ENCODE assay signal across 33 cellular contexts in genomic region chr17:79107499-79108231, GRCh38.
"Had no signal": no experiment of that assay in that cellular context is flagged by ENCODE, and none has a peak within 500 bp of the region (broad histone marks: within the 10 kb centered on the region; RNA-seq: fewer than 3 reads in every experiment).

No MANE protein-coding gene starts in this region.

- H3K27ac ChIP-seq: breast epithelium, cardiac muscle cell, coronary artery, WERI-Rb-1 had no signal

- H3K4me1 ChIP-seq: breast epithelium had no signal

- ATAC-seq: activated CD4-positive, alpha-beta T cell treated with anti-CD3 and anti-CD28 coated beads for 36 hours; activated CD8-positive, alpha-beta T cell treated with anti-CD3 and anti-CD28 coated beads for 36 hours; activated T-cell treated with anti-CD3 and anti-CD28 coated beads, Interleukin-2, amount 50 U/mL, for 4 hours; activated T-helper 17 cell treated with anti-CD3 and anti-CD28 coated beads, Interleukin-2, amount 50 U/mL, for 72 hours; esophagus mucosa; T-helper 17 cell had no signal

- H3K36me3 ChIP-seq: breast epithelium, cardiac muscle cell had no signal

- H3K9me3 ChIP-seq: breast epithelium had no signal

- DNase-seq: activated CD4-positive, alpha-beta T cell treated with anti-CD3 and anti-CD28 coated beads for 36 hours; activated CD4-positive, alpha-beta T cell treated with anti-CD3 and anti-CD28 coated beads, Interleukin-2, amount 10 ng/mL, durations not matched to agents 24 days and 14 days; activated CD4-positive, alpha-beta T cell treated with anti-CD3 and anti-CD28 coated beads, Interleukin-2, amount 50 U/mL, for 48 hours; activated CD4-positive, CD25-positive, alpha-beta regulatory T cell; activated CD4-positive, CD25-positive, alpha-beta regulatory T cell treated with anti-CD3 and anti-CD28 coated beads, Interleukin-2, amount 50 U/mL, for 72 hours; activated CD8-positive, alpha-beta memory T cell treated with anti-CD3 and anti-CD28 coated beads for 24 hours; activated CD8-positive, alpha-beta T cell treated with anti-CD3 and anti-CD28 coated beads for 36 hours; activated effector memory CD4-positive, alpha-beta T cell treated with Interleukin-2 at 50 U/mL for 16 hours; activated gamma-delta T cell treated with Interleukin-2 at 50 U/mL for 16 hours; activated naive CD4-positive, alpha-beta T cell treated with anti-CD3 and anti-CD28 coated beads, Interleukin-2, amount 50 U/mL, for 16 hours; activated naive CD4-positive, alpha-beta T cell treated with Interleukin-2 at 50 U/mL for 16 hours; activated T-cell treated with anti-CD3 and anti-CD28 coated beads, Interleukin-2, amount 50 U/mL, for 4 hours; amniotic stem cell; anterior cingulate cortex; central memory CD4-positive, alpha-beta T cell; effector memory CD4-positive, alpha-beta T cell; endodermal cell; foreskin fibroblast; head of caudate nucleus; T-helper 1 cell; T-helper 17 cell; T1000; WERI-Rb-1 had no signal

- H3K36me3 Mint-ChIP-seq: activated naive CD8-positive, alpha-beta T cell; brain had no signal

- H3K4me3 ChIP-seq: breast epithelium, cardiac muscle cell, coronary artery, dorsolateral prefrontal cortex had no signal

- H3K4me3 Mint-ChIP-seq: activated CD4-positive, alpha-beta T cell treated with anti-CD3 and anti-CD28 coated beads for 36 hours; activated CD4-positive, alpha-beta T cell treated with anti-CD3 and anti-CD28 coated beads, Interleukin-2, amount 10 ng/mL, durations not matched to agents 24 days and 14 days; activated CD8-positive, alpha-beta T cell treated with anti-CD3 and anti-CD28 coated beads for 36 hours; activated naive CD8-positive, alpha-beta T cell; activated T-cell treated with anti-CD3 and anti-CD28 coated beads, Interleukin-2, amount 50 U/mL, for 4 hours; activated T-helper 17 cell treated with anti-CD3 and anti-CD28 coated beads, Interleukin-2, amount 50 U/mL, for 72 hours; brain; dendritic cell treated with granulocyte-macrophage colony-stimulating factor and Interleukin-4, amounts not matched to agents 40 ng/mL and 50 ng/mL, for 4 days; endodermal cell; T-helper 17 cell; T-helper 2 cell treated with Interferon-gamma antibody and Interleukin-4, amounts not matched to agents 5 μg/mL and 100 μg/mL, for 36 hours had no signal

- H3K9me3 Mint-ChIP-seq: activated CD4-positive, alpha-beta T cell treated with anti-CD3 and anti-CD28 coated beads, Interleukin-2, amount 10 ng/mL, durations not matched to agents 24 days and 14 days; activated CD8-positive, alpha-beta T cell treated with anti-CD3 and anti-CD28 coated beads for 36 hours; activated T-cell treated with anti-CD3 and anti-CD28 coated beads, Interleukin-2, amount 50 U/mL, for 4 hours; activated T-helper 17 cell treated with anti-CD3 and anti-CD28 coated beads, Interleukin-2, amount 50 U/mL, for 72 hours; dendritic cell treated with granulocyte-macrophage colony-stimulating factor and Interleukin-4, amounts not matched to agents 40 ng/mL and 50 ng/mL, for 4 days; endodermal cell; T-helper 2 cell treated with Interferon-gamma antibody and Interleukin-4, amounts not matched to agents 5 μg/mL and 100 μg/mL, for 36 hours had no signal

- H3K27me3 Mint-ChIP-seq: activated naive CD8-positive, alpha-beta T cell had no signal

- H3K27ac Mint-ChIP-seq: activated CD4-positive, alpha-beta T cell treated with anti-CD3 and anti-CD28 coated beads for 36 hours; activated CD4-positive, alpha-beta T cell treated with anti-CD3 and anti-CD28 coated beads, Interleukin-2, amount 10 ng/mL, durations not matched to agents 24 days and 14 days; activated CD8-positive, alpha-beta T cell treated with anti-CD3 and anti-CD28 coated beads for 36 hours; activated naive CD8-positive, alpha-beta T cell; activated T-helper 17 cell treated with anti-CD3 and anti-CD28 coated beads, Interleukin-2, amount 50 U/mL, for 72 hours; dendritic cell treated with granulocyte-macrophage colony-stimulating factor and Interleukin-4, amounts not matched to agents 40 ng/mL and 50 ng/mL, for 4 days; endodermal cell; T-helper 17 cell; T-helper 2 cell treated with Interferon-gamma antibody and Interleukin-4, amounts not matched to agents 5 μg/mL and 100 μg/mL, for 36 hours had no signal

- H3K4me1 Mint-ChIP-seq: activated CD4-positive, alpha-beta T cell treated with anti-CD3 and anti-CD28 coated beads for 36 hours; activated CD4-positive, alpha-beta T cell treated with anti-CD3 and anti-CD28 coated beads, Interleukin-2, amount 10 ng/mL, durations not matched to agents 24 days and 14 days; activated T-helper 17 cell treated with anti-CD3 and anti-CD28 coated beads, Interleukin-2, amount 50 U/mL, for 72 hours; brain; endodermal cell had no signal

- H3K27me3 ChIP-seq: cardiac muscle cell had no signal
